17 cellular contexts compared by ENCODE assay signal in genomic region chr10:46541735-46542566, GRCh38. TPM values are rescaled to one million over a fixed set of nuclear protein-coding genes. Genes with fewer than 3 reads are reported as not detected.
DNase-seq lines count a peak whose midpoint lies in the region; ATAC-seq, FAIRE-seq and TF ChIP-seq lines count a peak whose summit lies in the region.
"Had no signal": no experiment of that assay in that cellular context is flagged by ENCODE, and none has a peak within 500 bp of the region (broad histone marks: within the 10 kb centered on the region; RNA-seq: fewer than 3 reads in every experiment).

No MANE protein-coding gene starts in this region.

- H3K27ac ChIP-seq in pancreas, result no peak overlapping the region

- TF ChIP-seq CTCF in glutamatergic neuron (IDR thresholded peaks at IDR 0.05; ENCODE audit: partially characterized antibody, unreplicated experiment) (no peak), pancreas (IDR thresholded peaks at IDR 0.05) (no peak)

- peaks cover 4% of the 10 kb centered on the region for H3K36me3 Mint-ChIP-seq in glutamatergic neuron (ENCODE audit: unreplicated experiment)

- WGBS in pancreas, 2 donors, result 88 to 93% methylated on average over 7 of the region's 7 CpGs

- peaks cover 0 to 24% (median 13%) of the 10 kb centered on the region in 3 donors for H3K4me1 ChIP-seq in pancreas

- peaks cover 10% of the 10 kb centered on the region for H3K9me3 Mint-ChIP-seq in glutamatergic neuron (ENCODE audit: unreplicated experiment)
- H3K9me3 Mint-ChIP-seq: activated T-helper 17 cell treated with anti-CD3 and anti-CD28 coated beads, Interleukin-2, amount 50 U/mL, for 72 hours had no signal

- peak; percentile 1 for DNase-seq in activated CD4-positive, alpha-beta T cell treated with anti-CD3 and anti-CD28 coated beads for 48 hours
- DNase-seq in activated CD4-positive, alpha-beta T cell treated with anti-CD3 and anti-CD28 coated beads for 4 hours, result no peak
- DNase-seq in H7, result no peak
- DNase-seq in glutamatergic neuron, result peak; percentile 17
- DNase-seq in pancreas, result peak in 4 of 6 donors; percentile 8 to 58 (median 22)
- DNase-seq in NCI-H1048 (lab: John Stamatoyannopoulos, UW), result no peak
- no peak for DNase-seq in GDM1 (lab: John Stamatoyannopoulos, UW)
- DNase-seq: caudate nucleus, KG1, NCI-H146, NCI-H524 treated with DMSO at 0.1 percent for 48 hours had no signal

- H3K4me3 ChIP-seq in H7 (ENCODE audit: insufficient read depth, low read depth, low read length) (peak overlapping the region; percentile 53), pancreas (no peak overlapping the region)

- H3K4me1 Mint-ChIP-seq in glutamatergic neuron (ENCODE audit: low read depth, unreplicated experiment), result no peaks in the 10 kb centered on the region
- H3K4me1 Mint-ChIP-seq: activated T-helper 17 cell treated with anti-CD3 and anti-CD28 coated beads, Interleukin-2, amount 50 U/mL, for 72 hours had no signal

- peak overlapping the region; percentile 78 for H3K4me3 Mint-ChIP-seq in glutamatergic neuron (ENCODE audit: unreplicated experiment)
- H3K4me3 Mint-ChIP-seq: activated T-helper 17 cell treated with anti-CD3 and anti-CD28 coated beads, Interleukin-2, amount 50 U/mL, for 72 hours had no signal

- H3K9me3 ChIP-seq in pancreas, result no peaks in the 10 kb centered on the region
- H3K9me3 ChIP-seq: sigmoid colon had no signal

- ATAC-seq in pancreas (no peak), GM18868 (IDR thresholded peaks at IDR 0.05; ENCODE audit: unreplicated experiment) (no peak)
- ATAC-seq: activated T-helper 17 cell treated with anti-CD3 and anti-CD28 coated beads, Interleukin-2, amount 50 U/mL, for 72 hours had no signal

- no peak for FAIRE-seq in pancreas (lab: Jason Lieb, UNC)
- FAIRE-seq: A204.1, D721Med had no signal

- H3K27me3 Mint-ChIP-seq in glutamatergic neuron (ENCODE audit: unreplicated experiment), result peaks cover 17% of the 10 kb centered on the region

- H3K36me3 ChIP-seq in H7 (replicated peaks; ENCODE audit: control insufficient read depth, insufficient read depth, low read length), result no peaks in the 10 kb centered on the region
- H3K36me3 ChIP-seq in pancreas, result no peaks in the 10 kb centered on the region
- H3K36me3 ChIP-seq: sigmoid colon had no signal

- H3K27me3 ChIP-seq in H7 (ENCODE audit: control insufficient read depth, insufficient read depth, low read length) (peaks cover 3% of the 10 kb centered on the region), pancreas (no peaks in the 10 kb centered on the region)
- H3K27me3 ChIP-seq: sigmoid colon had no signal

- H3K27ac Mint-ChIP-seq in glutamatergic neuron (ENCODE audit: unreplicated experiment), result no peak overlapping the region
- H3K27ac Mint-ChIP-seq: activated T-helper 17 cell treated with anti-CD3 and anti-CD28 coated beads, Interleukin-2, amount 50 U/mL, for 72 hours had no signal

- intact Hi-C loops in pancreas (cut with DNase I), result no loop called here

RNA-seq across cellular contexts. Expression of gene GPRIN2, which starts 14.5 kb away (rescaled TPM):
- 4.3 and 4.7 TPM in 2 replicates for total RNA-seq in H7 (2014; rRNA removed; shearing (Covaris generic))
- total RNA-seq in glutamatergic neuron (ENCODE audit: unreplicated experiment), result 3.0 TPM
- total RNA-seq in pancreas, result 10 to 100 TPM in 1 of 6 donors, 1 to 10 TPM in 5; 3.7 to 14.0 (median 4.3) TPM
- 10 to 100 TPM in 1 of 2 donors, 1 to 10 TPM in 1; 6.0 to 12.3 TPM for polyA plus RNA-seq in pancreas
- total RNA-seq: activated T-helper 17 cell treated with anti-CD3 and anti-CD28 coated beads, Interleukin-2, amount 50 U/mL, for 72 hours had no signal

RNA-seq across cellular contexts. Expression of gene SYT15, which starts 37.0 kb away (rescaled TPM):
- total RNA-seq in H7 (2014; rRNA removed; shearing (Covaris generic)), result 0.04 TPM in 1 of 2 replicates, not detected in the other
- total RNA-seq in glutamatergic neuron (ENCODE audit: unreplicated experiment) (2.5 TPM), pancreas (10 to 100 TPM in 1 of 6 donors, 1 to 10 TPM in 5; 2.1 to 10.7 (median 3.9) TPM)
- polyA plus RNA-seq in pancreas, result 1 to 10 TPM; 2.7 to 3.7 TPM
- total RNA-seq: epithelial cell of proximal tubule had no signal

Comparison
In these comparisons a context has a peak if more than half of its experiments do, and no peak if none do; other contexts are left out.
1. DNase-seq: peak in activated CD4-positive, alpha-beta T cell treated with anti-CD3 and anti-CD28 coated beads for 48 hours (single experiment), glutamatergic neuron (single experiment) and pancreas (4 of 6); none in activated CD4-positive, alpha-beta T cell treated with anti-CD3 and anti-CD28 coated beads for 4 hours (0 of 2), H7 (single experiment), NCI-H1048 (single experiment) and GDM1 (single experiment).